ENCODE assay signal across 25 cellular contexts in genomic region chr3:117303446-117303845, GRCh38.
"Had no signal": no experiment of that assay in that cellular context is flagged by ENCODE, and none has a peak within 500 bp of the region (broad histone marks: within the 10 kb centered on the region; RNA-seq: fewer than 3 reads in every experiment).

No MANE protein-coding gene starts in this region.

- H3K4me1 Mint-ChIP-seq: activated naive CD8-positive, alpha-beta T cell treated with anti-CD3 and anti-CD28 coated beads for 36 hours; nephron had no signal

- H3K9me3 ChIP-seq: adrenal gland, left lung, thoracic aorta had no signal

- H3K27ac ChIP-seq: adrenal gland, left lung, thoracic aorta had no signal

- DNase-seq: activated CD4-positive, alpha-beta T cell treated with anti-CD3 and anti-CD28 coated beads for 4 hours; activated CD4-positive, alpha-beta T cell treated with anti-CD3 and anti-CD28 coated beads, Interleukin-2, amount 50 U/mL, for 48 hours; activated CD8-positive, alpha-beta memory T cell treated with anti-CD3 and anti-CD28 coated beads for 24 hours; activated effector memory CD4-positive, alpha-beta T cell treated with Interleukin-2 at 50 U/mL for 16 hours; activated naive CD4-positive, alpha-beta T cell treated with Interleukin-2 at 50 U/mL for 16 hours; activated naive CD8-positive, alpha-beta T cell treated with anti-CD3 and anti-CD28 coated beads for 36 hours; adrenal gland; aorta; central memory CD4-positive, alpha-beta T cell; foreskin melanocyte; kidney glomerular epithelial cell; left lung; mesendoderm; posterior cingulate gyrus; right cardiac atrium; stimulated activated CD4-positive, alpha-beta T cell treated with anti-CD3 and anti-CD28 coated beads, Interleukin-2, amount 100 ng/mL, for 48 hours; stimulated activated naive CD4-positive, alpha-beta T cell treated with Interleukin-2 at 50 U/mL for 16 hours; T-helper 2 cell; trophoblast cell had no signal

- H3K27me3 ChIP-seq: adrenal gland, left lung had no signal

- H3K36me3 Mint-ChIP-seq: activated naive CD8-positive, alpha-beta T cell treated with anti-CD3 and anti-CD28 coated beads for 36 hours had no signal

- H3K4me3 Mint-ChIP-seq: activated naive CD8-positive, alpha-beta T cell treated with anti-CD3 and anti-CD28 coated beads for 36 hours; nephron had no signal

- H3K27me3 Mint-ChIP-seq: activated naive CD8-positive, alpha-beta T cell treated with anti-CD3 and anti-CD28 coated beads for 36 hours had no signal

- H3K27ac Mint-ChIP-seq: activated naive CD8-positive, alpha-beta T cell treated with anti-CD3 and anti-CD28 coated beads for 36 hours; nephron had no signal

- ATAC-seq: esophagus mucosa, left lung, right cardiac atrium had no signal

- H3K9me3 Mint-ChIP-seq: nephron had no signal

- FAIRE-seq: endothelial cell of umbilical vein, urothelium cell line had no signal

- H3K36me3 ChIP-seq: adrenal gland, left lung, thoracic aorta had no signal

- H3K4me3 ChIP-seq: adrenal gland, left lung, lung, thoracic aorta had no signal
